Comparison of ENCODE assay signal across 15 cellular contexts in genomic region chr12:95546491-95546813, GRCh38. TPM values are rescaled to one million over a fixed set of nuclear protein-coding genes. Genes with fewer than 3 reads are reported as not detected.
A peak's percentile ranks its signal among the peaks of the same experiment; 100 is the strongest.
DNase-seq lines count a peak whose midpoint lies in the region; ATAC-seq and TF ChIP-seq lines count a peak whose summit lies in the region.
"Had no signal": no experiment of that assay in that cellular context is flagged by ENCODE, and none has a peak within 500 bp of the region (broad histone marks: within the 10 kb centered on the region; RNA-seq: fewer than 3 reads in every experiment).

No MANE protein-coding gene starts in this region.

- H3K9ac ChIP-seq in HUES6 (ENCODE audit: low read length), result peak overlapping the region; percentile 42

- H3K4me3 Mint-ChIP-seq in CD8-positive, alpha-beta T cell, result no peak overlapping the region
- H3K4me3 Mint-ChIP-seq in WTC11, result peak overlapping the region; percentile 91

- no peaks in the 10 kb centered on the region for H3K36me3 ChIP-seq in CD8-positive, alpha-beta T cell (ENCODE audit: insufficient read depth, low read length)
- H3K36me3 ChIP-seq in HUES6 (ENCODE audit: control insufficient read depth, insufficient read depth, low read length), result peaks cover 3% of the 10 kb centered on the region; the same call in 1 of the 2 replicates
- H3K36me3 ChIP-seq in Peyer's patch, result no peaks in the 10 kb centered on the region
- no peaks in the 10 kb centered on the region for H3K36me3 ChIP-seq in upper lobe of left lung
- H3K36me3 ChIP-seq: SJCRH30 had no signal

- CTCF ChIA-PET in CD8-positive, alpha-beta T cell (lab: Charles Lee), result interaction anchor here (2.0 kb wide), 1 partner anchor 12 kb away, joined by 18 read pairs; no protein-coding TSS in a partner anchor
- CTCF ChIA-PET in WTC11 (lab: Charles Lee), result interaction anchor here (1.0 to 1.8 kb wide), 2 partner anchors 28 kb away, joined by 4 to 11 read pairs; no protein-coding TSS in a partner anchor

- TF ChIP-seq CTCF in CD8-positive, alpha-beta T cell (IDR thresholded peaks at IDR 0.05), result no peak
- TF ChIP-seq CTCF in WTC11 (IDR thresholded peaks at IDR 0.05), result no peak
- no peak for TF ChIP-seq CTCF in Peyer's patch (IDR thresholded peaks at IDR 0.05)
- no peak for TF ChIP-seq CTCF in upper lobe of left lung (IDR thresholded peaks at IDR 0.05)

- H3K4me3 ChIP-seq in CD8-positive, alpha-beta T cell (ENCODE audit: low read depth, low read length), result no peak overlapping the region
- H3K4me3 ChIP-seq in HUES6 (ENCODE audit: low read depth, low read length), result peak overlapping the region; percentile 89
- H3K4me3 ChIP-seq in iPS-18c (ENCODE audit: insufficient read depth, low read depth, low read length), result peak overlapping the region; percentile 93; the same call in 1 of the 2 replicates
- H3K4me3 ChIP-seq in Peyer's patch, result no peak overlapping the region
- H3K4me3 ChIP-seq in upper lobe of left lung, result no peak overlapping the region
- H3K4me3 ChIP-seq: SJCRH30 had no signal

- peaks cover 40% of the 10 kb centered on the region for H3K4me1 Mint-ChIP-seq in CD8-positive, alpha-beta T cell (ENCODE audit: low read depth)
- peaks cover 40% of the 10 kb centered on the region for H3K4me1 Mint-ChIP-seq in WTC11

- H3K27ac Mint-ChIP-seq in CD8-positive, alpha-beta T cell, result peak overlapping the region; percentile 33
- H3K27ac Mint-ChIP-seq in WTC11, result peak overlapping the region; percentile 91

- intact Hi-C loops in CD8-positive, alpha-beta T cell (cut with DNase I, micrococcal nuclease), result loop anchor here (5.0 kb wide), 5 partner anchors 74 to 1869 kb away; partner anchors contain the start of genes CRADD (in 1 of the 2), FGD6 (in 1 of the 2), METAP2 (in 1 of the 2) and NDUFA12 (in 1 of the 2)

- WGBS in upper lobe of left lung, 2 donors, result 65 to 69% methylated on average over 9 of the region's 9 CpGs

- POLR2A ChIA-PET in CD8-positive, alpha-beta T cell (lab: Charles Lee), result no interaction called here
- POLR2A ChIA-PET in WTC11 (lab: Charles Lee), result interaction anchor here (1.8 kb wide), 1 partner anchor 28 kb away, joined by 8 read pairs; no protein-coding TSS in a partner anchor

- TF ChIP-seq EP300 in upper lobe of left lung (IDR thresholded peaks at IDR 0.05), result no peak

- peaks cover 5% of the 10 kb centered on the region for H3K36me3 Mint-ChIP-seq in CD8-positive, alpha-beta T cell
- H3K36me3 Mint-ChIP-seq in WTC11, result peaks cover 13% of the 10 kb centered on the region

- TF ChIP-seq POLR2A in Peyer's patch (IDR thresholded peaks at IDR 0.05) (no peak), upper lobe of left lung (IDR thresholded peaks at IDR 0.05) (no peak)

- H3K27me3 ChIP-seq in CD8-positive, alpha-beta T cell (ENCODE audit: insufficient read depth, low read length), result no peaks in the 10 kb centered on the region
- H3K27me3 ChIP-seq in HUES6 (ENCODE audit: control insufficient read depth, insufficient read depth, low read length), result peaks cover 3% of the 10 kb centered on the region; the same call in 1 of the 2 replicates
- H3K27me3 ChIP-seq in Peyer's patch, result peaks cover 0 to 14% of the 10 kb centered on the region in 2 donors
- peaks cover 0 to 12% (median 4%) of the 10 kb centered on the region in 4 donors for H3K27me3 ChIP-seq in upper lobe of left lung
- H3K27me3 ChIP-seq: esophagus muscularis mucosa, SJCRH30 had no signal

- no peaks in the 10 kb centered on the region for H3K9me3 ChIP-seq in CD8-positive, alpha-beta T cell (ENCODE audit: low read length)
- H3K9me3 ChIP-seq in HUES6 (ENCODE audit: control insufficient read depth, insufficient read depth, low read depth, low read length), result no peaks in the 10 kb centered on the region
- H3K9me3 ChIP-seq in iPS-18c (ENCODE audit: control insufficient read depth, insufficient read depth, low read length), result peaks cover 2% of the 10 kb centered on the region
- peaks cover 0 to 6% (median 0%) of the 10 kb centered on the region in 4 donors for H3K9me3 ChIP-seq in Peyer's patch
- peaks cover 0 to 7% (median 2%) of the 10 kb centered on the region in 4 donors for H3K9me3 ChIP-seq in upper lobe of left lung
- H3K9me3 ChIP-seq: SJCRH30 had no signal

- no peaks in the 10 kb centered on the region for H3K9me3 Mint-ChIP-seq in CD8-positive, alpha-beta T cell
- H3K9me3 Mint-ChIP-seq in WTC11, result 0 out of 2 replicates have a peak, but pooled peaks cover 4% of the 10 kb centered on the region

- H3K27ac ChIP-seq in CD8-positive, alpha-beta T cell (ENCODE audit: low read depth, low read length), result no peak overlapping the region
- H3K27ac ChIP-seq in HUES6 (ENCODE audit: low read depth, low read length), result peak overlapping the region; percentile 97
- no peak overlapping the region for H3K27ac ChIP-seq in Peyer's patch
- peak overlapping the region in 1 of 4 donors; percentile 9 for H3K27ac ChIP-seq in upper lobe of left lung
- H3K27ac ChIP-seq: esophagus muscularis mucosa, SJCRH30 had no signal

- H3K27me3 Mint-ChIP-seq in CD8-positive, alpha-beta T cell (ENCODE audit: low read depth), result no peaks in the 10 kb centered on the region
- H3K27me3 Mint-ChIP-seq in WTC11 (ENCODE audit: low read depth), result no peaks in the 10 kb centered on the region

- ATAC-seq in CD8-positive, alpha-beta T cell, result no peak
- ATAC-seq in WTC11, result no peak
- no peak for ATAC-seq in GM19467 (IDR thresholded peaks at IDR 0.05; ENCODE audit: unreplicated experiment)
- ATAC-seq in HG02763 (IDR thresholded peaks at IDR 0.05; ENCODE audit: unreplicated experiment), result no peak
- ATAC-seq in upper lobe of left lung (ENCODE audit: low FRiP score in 2 of 2), result no peak
- ATAC-seq: left lobe of liver, PC-3 had no signal

- H3K4me1 ChIP-seq in CD8-positive, alpha-beta T cell (ENCODE audit: insufficient read depth, low read length), result peaks cover 18% of the 10 kb centered on the region
- H3K4me1 ChIP-seq in HUES6 (ENCODE audit: control insufficient read depth, insufficient read depth, low read length), result peaks cover 21% of the 10 kb centered on the region
- no peaks in the 10 kb centered on the region for H3K4me1 ChIP-seq in Peyer's patch
- H3K4me1 ChIP-seq in upper lobe of left lung, result peaks cover 4 to 26% (median 7%) of the 10 kb centered on the region in 4 donors
- H3K4me1 ChIP-seq: SJCRH30 had no signal

- DNase-seq in CD8-positive, alpha-beta T cell, result no peak
- no peak for DNase-seq in WTC11 (ENCODE audit: low spot score)
- DNase-seq in Peyer's patch, result no peak
- DNase-seq in upper lobe of left lung, result no peak
- DNase-seq: DMS53, NCI-H2171 treated with DMSO at 0.1 percent for 48 hours, nucleus accumbens, PC-3, SJCRH30 had no signal

TF ChIP-seq in WTC11, 78 proteins besides CTCF, POLR2A, EP300 and RAD21 (continues in another document):
- TF ChIP-seq, protein P1, sequence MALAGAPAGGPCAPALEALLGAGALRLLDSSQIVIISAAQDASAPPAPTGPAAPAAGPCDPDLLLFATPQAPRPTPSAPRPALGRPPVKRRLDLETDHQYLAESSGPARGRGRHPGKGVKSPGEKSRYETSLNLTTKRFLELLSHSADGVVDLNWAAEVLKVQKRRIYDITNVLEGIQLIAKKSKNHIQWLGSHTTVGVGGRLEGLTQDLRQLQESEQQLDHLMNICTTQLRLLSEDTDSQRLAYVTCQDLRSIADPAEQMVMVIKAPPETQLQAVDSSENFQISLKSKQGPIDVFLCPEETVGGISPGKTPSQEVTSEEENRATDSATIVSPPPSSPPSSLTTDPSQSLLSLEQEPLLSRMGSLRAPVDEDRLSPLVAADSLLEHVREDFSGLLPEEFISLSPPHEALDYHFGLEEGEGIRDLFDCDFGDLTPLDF (CRISPR knock-in tag; IDR thresholded peaks at IDR 0.05), result no peak
- TF ChIP-seq GRHL2 (CRISPR knock-in tag; IDR thresholded peaks at IDR 0.05; ENCODE audit: insufficient replicate concordance, severe bottlenecking), result no peak
- no peak for TF ChIP-seq STAT6 (CRISPR knock-in tag; conservative IDR thresholded peaks at IDR 0.05; ENCODE audit: low read depth)
- TF ChIP-seq CREB1 (CRISPR knock-in tag; IDR thresholded peaks at IDR 0.05), result no peak
- no peak for TF ChIP-seq JUN (CRISPR knock-in tag; IDR thresholded peaks at IDR 0.05)

RNA-seq across cellular contexts. Expression of gene USP44, which starts 4.8 kb away (rescaled TPM):
- 1 to 10 TPM; 2.2 to 2.3 TPM for total RNA-seq in CD8-positive, alpha-beta T cell
- 93.4 to 120 TPM (median 116 TPM) in 3 replicates for total RNA-seq in WTC11 (2021)
- total RNA-seq in Peyer's patch, result 1 to 10 TPM in 2 of 4 donors, not detected in 2; 1.2 to 2.9 TPM
- total RNA-seq in upper lobe of left lung, result 10 to 100 TPM in 3 of 6 donors, 1 to 10 TPM in 3; 4.2 to 25.6 (median 11.5) TPM
- total RNA-seq: PC-3 had no signal

Comparison
In these comparisons a context has a peak if more than half of its experiments do, and no peak if none do; other contexts are left out.
1. H3K4me3 ChIP-seq: peak in HUES6 (single experiment) and iPS-18c (single experiment); none in CD8-positive, alpha-beta T cell (single experiment), Peyer's patch (0 of 4) and upper lobe of left lung (0 of 4).